8 cellular contexts compared by ENCODE assay signal in genomic region chr12:26126340-26127284, GRCh38. TPM values are rescaled to one million over a fixed set of nuclear protein-coding genes. Genes with fewer than 3 reads are reported as not detected.
DNase-seq lines count a peak whose midpoint lies in the region; TF ChIP-seq lines count a peak whose summit lies in the region.

No MANE protein-coding gene starts in this region.

- H3K79me1 ChIP-seq in mesendoderm (ENCODE audit: low read length) = no peaks in the 10 kb centered on the region

- H3K27ac ChIP-seq in epithelial cell of prostate (peak overlapping the region; percentile 70), mesendoderm (ENCODE audit: low read depth, low read length) (no peak overlapping the region)

- no peaks in the 10 kb centered on the region for H3K36me3 Mint-ChIP-seq in activated CD4-positive, alpha-beta memory T cell treated with anti-CD3 and anti-CD28 coated beads for 36 hours

- no peak overlapping the region for H4K5ac ChIP-seq in mesendoderm (ENCODE audit: low read length)

- peaks cover 72% of the 10 kb centered on the region for H3K27me3 Mint-ChIP-seq in activated CD4-positive, alpha-beta memory T cell treated with anti-CD3 and anti-CD28 coated beads for 36 hours

- H2BK15ac ChIP-seq in mesendoderm (replicated peaks; ENCODE audit: low read depth) = no peak overlapping the region

- no peak overlapping the region for H2AK5ac ChIP-seq in mesendoderm (ENCODE audit: low read length)

- H3K27ac Mint-ChIP-seq in activated CD4-positive, alpha-beta memory T cell treated with anti-CD3 and anti-CD28 coated beads for 36 hours = no peak overlapping the region

- peaks cover 43% of the 10 kb centered on the region for H3K27me3 ChIP-seq in mesendoderm (ENCODE audit: insufficient read depth, low read length, poor library complexity)

- peak overlapping the region; percentile 44 for H3K4me2 ChIP-seq in mesendoderm (ENCODE audit: low read length)

- POLR2A ChIA-PET in HEK293T (lab: Yijun Ruan, JAX) = interaction anchor here (1.0 to 3.9 kb wide), 3 partner anchors 12 to 224 kb away, joined by 3 to 30 read pairs (median 5); no protein-coding TSS in a partner anchor
- POLR2A ChIA-PET in activated CD4-positive, alpha-beta memory T cell treated with anti-CD3 and anti-CD28 coated beads for 36 hours (lab: Charles Lee) = no interaction called here

- H3K56ac ChIP-seq in mesendoderm (ENCODE audit: low read length) = peak overlapping the region; percentile 65

- H4K8ac ChIP-seq in mesendoderm (ENCODE audit: low read depth, low read length) = no peak overlapping the region

- H3K18ac ChIP-seq in mesendoderm (ENCODE audit: low read length) = no peak overlapping the region

- no peaks in the 10 kb centered on the region for H3K4me1 ChIP-seq in mesendoderm (ENCODE audit: control insufficient read depth, low read depth, low read length)

- peaks cover 30% of the 10 kb centered on the region for H3K4me1 Mint-ChIP-seq in activated CD4-positive, alpha-beta memory T cell treated with anti-CD3 and anti-CD28 coated beads for 36 hours (ENCODE audit: low read depth)

- H2BK5ac ChIP-seq in mesendoderm (ENCODE audit: low read length) = no peak overlapping the region

- peak; percentile 19 to 45 for DNase-seq in NOMO-1 (lab: John Stamatoyannopoulos, UW; ENCODE audit: unreplicated experiment in 2 of 2)
- DNase-seq in NOMO-1 treated with dmso at 0.1 percent for 144 hours (lab: John Stamatoyannopoulos, UW; ENCODE audit: unreplicated experiment) = no peak
- DNase-seq in HEK293T (ENCODE audit: extremely low spot score) = peak; percentile 83
- peak; percentile 70 for DNase-seq in NCI-H1105 treated with DMSO at 0.1 percent for 48 hours (lab: John Stamatoyannopoulos, UW)
- DNase-seq in activated CD4-positive, alpha-beta memory T cell treated with anti-CD3 and anti-CD28 coated beads for 36 hours = peak; percentile 45
- no peak for DNase-seq in epithelial cell of prostate (ENCODE audit: low read depth, low spot score)
- peak; percentile 84 for DNase-seq in mesendoderm
- peak; percentile 50 for DNase-seq in stromal cell of bone marrow (ENCODE audit: low read depth)

- intact Hi-C loops in activated CD4-positive, alpha-beta memory T cell treated with anti-CD3 and anti-CD28 coated beads for 36 hours (cut with micrococcal nuclease) = loop anchor here (2.0 to 10.0 kb wide), 2 partner anchors 150 to 172 kb away; partner anchors contain the start of gene RASSF8

- WGBS in mesendoderm (ENCODE audit: extremely low coverage, insufficient coverage, low lambda C conversion rate) = no CpG with 5 or more reads among the region's 60 CpGs

- CTCF ChIA-PET in HEK293T (lab: Yijun Ruan, JAX) = interaction anchor here (1.8 kb wide), 1 partner anchor 147 kb away, joined by 5 read pairs; no protein-coding TSS in a partner anchor
- CTCF ChIA-PET in activated CD4-positive, alpha-beta memory T cell treated with anti-CD3 and anti-CD28 coated beads for 36 hours (lab: Charles Lee) = interaction anchor here (0.5 to 1.2 kb wide), 3 partner anchors 18 to 150 kb away, joined by 3 read pairs; no protein-coding TSS in a partner anchor

- H2BK120ac ChIP-seq in mesendoderm (ENCODE audit: low read depth, low read length) = no peak overlapping the region

- H3K4me3 Mint-ChIP-seq in activated CD4-positive, alpha-beta memory T cell treated with anti-CD3 and anti-CD28 coated beads for 36 hours = peak overlapping the region; percentile 79

- peak overlapping the region; percentile 9 for H3K4me3 ChIP-seq in mesendoderm (ENCODE audit: low read length)

- H3K23ac ChIP-seq in mesendoderm (ENCODE audit: low read length) = no peak overlapping the region

- no peak overlapping the region for H3K4ac ChIP-seq in mesendoderm (ENCODE audit: low read depth, low read length)

- H3K9ac ChIP-seq in mesendoderm (ENCODE audit: low read length) = peak overlapping the region; percentile 4

- no peaks in the 10 kb centered on the region for H3K9me3 Mint-ChIP-seq in activated CD4-positive, alpha-beta memory T cell treated with anti-CD3 and anti-CD28 coated beads for 36 hours

- H3K36me3 ChIP-seq in mesendoderm (ENCODE audit: control insufficient read depth, insufficient read depth, low read length) = no peaks in the 10 kb centered on the region

- H3K79me2 ChIP-seq in mesendoderm (ENCODE audit: control insufficient read depth, insufficient read depth, low read length) = no peaks in the 10 kb centered on the region

TF ChIP-seq in HEK293T, 16 proteins besides CTCF, POLR2A, EP300 and RAD21:
- TF ChIP-seq FOXK2 (IDR thresholded peaks at IDR 0.05) = no peak
- peak; percentile 25; the same call in 1 of the 2 replicates for TF ChIP-seq L3MBTL2 (conservative IDR thresholded peaks at IDR 0.05)

RNA-seq across cellular contexts. Expression of gene BHLHE41, which starts 1.8 kb away (rescaled TPM):
- total RNA-seq in activated CD4-positive, alpha-beta memory T cell treated with anti-CD3 and anti-CD28 coated beads for 36 hours = not detected
- polyA plus RNA-seq in mesendoderm (2013, experiment 1 of 2) = 0.08 TPM
- polyA plus RNA-seq in mesendoderm (2013, experiment 2 of 2) = 0.13 TPM

Comparison
In these comparisons a context has a peak if more than half of its experiments do, and no peak if none do; other contexts are left out.
1. DNase-seq: peak in NOMO-1 (2 of 2), HEK293T (single experiment), NCI-H1105 treated with DMSO at 0.1 percent for 48 hours (single experiment), activated CD4-positive, alpha-beta memory T cell treated with anti-CD3 and anti-CD28 coated beads for 36 hours (single experiment), mesendoderm (single experiment) and stromal cell of bone marrow (single experiment); none in NOMO-1 treated with dmso at 0.1 percent for 144 hours (single experiment) and epithelial cell of prostate (single experiment).